ENCODE assay signal across 1 cellular context in genomic region chr1:24764848-24765247, GRCh38.
TF ChIP-seq lines count a peak whose summit lies in the region.

No MANE protein-coding gene starts in this region.

TF ChIP-seq in WTC11, 78 proteins besides CTCF, POLR2A, EP300 and RAD21 (continued from another document):
- TF ChIP-seq ARID4B (CRISPR knock-in tag; IDR thresholded peaks at IDR 0.05; ENCODE audit: borderline replicate concordance) = no peak
- no peak for TF ChIP-seq ZNF671 (CRISPR knock-in tag; IDR thresholded peaks at IDR 0.05)
- TF ChIP-seq ERG (CRISPR knock-in tag; IDR thresholded peaks at IDR 0.05) = no peak
- no peak for TF ChIP-seq AR (CRISPR knock-in tag; IDR thresholded peaks at IDR 0.05)
- TF ChIP-seq ZNF416 (CRISPR knock-in tag; IDR thresholded peaks at IDR 0.05) = no peak
- no peak for TF ChIP-seq AFF4 (CRISPR knock-in tag; IDR thresholded peaks at IDR 0.05; ENCODE audit: borderline replicate concordance)
- no peak for TF ChIP-seq EMX1 (CRISPR knock-in tag; IDR thresholded peaks at IDR 0.05)
- no peak for TF ChIP-seq ELF4 (CRISPR knock-in tag; IDR thresholded peaks at IDR 0.05; ENCODE audit: low read depth)
- no peak for TF ChIP-seq TCF7 (CRISPR knock-in tag; IDR thresholded peaks at IDR 0.05; ENCODE audit: low read depth)
